In the genomic region with DNA sequence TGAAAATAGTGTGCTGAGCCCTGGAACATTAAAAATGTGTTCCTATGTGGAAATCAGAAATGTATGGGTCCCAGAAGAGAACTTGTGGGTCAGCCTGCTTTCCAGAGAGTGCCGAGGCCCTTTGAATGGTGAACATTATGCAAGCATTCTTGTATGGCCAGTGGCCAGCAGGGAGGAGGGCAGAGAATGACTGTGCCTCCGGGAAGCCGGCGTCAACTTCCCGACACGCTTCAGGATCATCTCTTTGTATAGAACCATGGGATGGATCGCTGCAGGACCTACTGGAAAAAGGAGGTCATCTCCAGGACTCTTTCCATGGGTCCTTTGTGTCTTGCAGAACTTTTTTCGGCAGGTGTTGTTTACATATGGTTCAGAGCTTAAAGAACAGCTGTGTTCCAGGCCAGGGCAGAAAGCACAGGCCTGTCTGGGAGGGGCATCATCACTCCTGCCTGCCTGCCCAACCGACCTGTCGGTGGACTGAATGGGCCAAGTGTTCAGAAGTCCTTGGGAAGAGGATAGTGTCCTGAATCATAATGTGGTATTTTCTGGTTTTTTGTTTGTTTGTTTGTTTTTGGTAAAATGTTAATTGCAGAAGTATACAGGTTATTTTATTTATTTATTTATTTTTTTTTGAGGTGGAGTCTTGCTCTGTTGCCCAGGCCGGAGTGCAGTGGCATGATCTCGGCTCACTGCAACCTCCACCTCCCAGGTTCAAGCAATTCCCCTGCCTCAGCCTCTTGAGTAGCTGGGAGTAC, we compare ENCODE assay signal across 1 cellular context.
TF ChIP-seq lines count a peak whose summit lies in the region.

No MANE protein-coding gene starts in this region.

TF ChIP-seq in HepG2, 621 proteins besides CTCF, POLR2A, EP300 and RAD21 (continued from another document and continues in another):
- TF ChIP-seq, protein P1, sequence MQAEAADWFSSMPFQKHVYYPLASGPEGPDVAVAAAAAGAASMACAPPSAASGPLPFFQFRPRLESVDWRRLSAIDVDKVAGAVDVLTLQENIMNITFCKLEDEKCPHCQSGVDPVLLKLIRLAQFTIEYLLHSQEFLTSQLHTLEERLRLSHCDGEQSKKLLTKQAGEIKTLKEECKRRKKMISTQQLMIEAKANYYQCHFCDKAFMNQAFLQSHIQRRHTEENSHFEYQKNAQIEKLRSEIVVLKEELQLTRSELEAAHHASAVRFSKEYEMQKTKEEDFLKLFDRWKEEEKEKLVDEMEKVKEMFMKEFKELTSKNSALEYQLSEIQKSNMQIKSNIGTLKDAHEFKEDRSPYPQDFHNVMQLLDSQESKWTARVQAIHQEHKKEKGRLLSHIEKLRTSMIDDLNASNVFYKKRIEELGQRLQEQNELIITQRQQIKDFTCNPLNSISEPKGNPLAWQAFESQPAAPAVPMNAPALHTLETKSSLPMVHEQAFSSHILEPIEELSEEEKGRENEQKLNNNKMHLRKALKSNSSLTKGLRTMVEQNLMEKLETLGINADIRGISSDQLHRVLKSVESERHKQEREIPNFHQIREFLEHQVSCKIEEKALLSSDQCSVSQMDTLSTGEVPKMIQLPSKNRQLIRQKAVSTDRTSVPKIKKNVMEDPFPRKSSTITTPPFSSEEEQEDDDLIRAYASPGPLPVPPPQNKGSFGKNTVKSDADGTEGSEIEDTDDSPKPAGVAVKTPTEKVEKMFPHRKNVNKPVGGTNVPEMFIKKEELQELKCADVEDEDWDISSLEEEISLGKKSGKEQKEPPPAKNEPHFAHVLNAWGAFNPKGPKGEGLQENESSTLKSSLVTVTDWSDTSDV (CRISPR knock-in tag; IDR thresholded peaks at IDR 0.05), result 0 out of 2 replicates have a peak, but pooled peaks have one; percentile 29
- TF ChIP-seq, protein P2, sequence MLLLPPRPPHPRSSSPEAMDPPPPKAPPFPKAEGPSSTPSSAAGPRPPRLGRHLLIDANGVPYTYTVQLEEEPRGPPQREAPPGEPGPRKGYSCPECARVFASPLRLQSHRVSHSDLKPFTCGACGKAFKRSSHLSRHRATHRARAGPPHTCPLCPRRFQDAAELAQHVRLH (CRISPR knock-in tag; IDR thresholded peaks at IDR 0.05; ENCODE audit: borderline replicate concordance, low read depth), result no peak
- TF ChIP-seq KDM6A (CRISPR knock-in tag; IDR thresholded peaks at IDR 0.05; ENCODE audit: low read depth), result no peak; the same call in 1 of the 2 replicates
- no peak for TF ChIP-seq MBNL3 (CRISPR knock-in tag; conservative IDR thresholded peaks at IDR 0.05)
- TF ChIP-seq SOX13 (IDR thresholded peaks at IDR 0.05), result peak; percentile 37; the same call in 1 of the 2 replicates
- TF ChIP-seq SOX13 (CRISPR knock-in tag; conservative IDR thresholded peaks at IDR 0.05 in 1 of 2, IDR thresholded peaks at IDR 0.05 in 1 of 2), result peak in 1 of 2 experiments; percentile 91; a peak in 2 of 4 replicates
- TF ChIP-seq, protein P3, sequence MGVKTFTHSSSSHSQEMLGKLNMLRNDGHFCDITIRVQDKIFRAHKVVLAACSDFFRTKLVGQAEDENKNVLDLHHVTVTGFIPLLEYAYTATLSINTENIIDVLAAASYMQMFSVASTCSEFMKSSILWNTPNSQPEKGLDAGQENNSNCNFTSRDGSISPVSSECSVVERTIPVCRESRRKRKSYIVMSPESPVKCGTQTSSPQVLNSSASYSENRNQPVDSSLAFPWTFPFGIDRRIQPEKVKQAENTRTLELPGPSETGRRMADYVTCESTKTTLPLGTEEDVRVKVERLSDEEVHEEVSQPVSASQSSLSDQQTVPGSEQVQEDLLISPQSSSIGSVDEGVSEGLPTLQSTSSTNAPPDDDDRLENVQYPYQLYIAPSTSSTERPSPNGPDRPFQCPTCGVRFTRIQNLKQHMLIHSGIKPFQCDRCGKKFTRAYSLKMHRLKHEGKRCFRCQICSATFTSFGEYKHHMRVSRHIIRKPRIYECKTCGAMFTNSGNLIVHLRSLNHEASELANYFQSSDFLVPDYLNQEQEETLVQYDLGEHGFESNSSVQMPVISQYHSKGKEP (CRISPR knock-in tag; IDR thresholded peaks at IDR 0.05), result no peak
- TF ChIP-seq, protein P4, sequence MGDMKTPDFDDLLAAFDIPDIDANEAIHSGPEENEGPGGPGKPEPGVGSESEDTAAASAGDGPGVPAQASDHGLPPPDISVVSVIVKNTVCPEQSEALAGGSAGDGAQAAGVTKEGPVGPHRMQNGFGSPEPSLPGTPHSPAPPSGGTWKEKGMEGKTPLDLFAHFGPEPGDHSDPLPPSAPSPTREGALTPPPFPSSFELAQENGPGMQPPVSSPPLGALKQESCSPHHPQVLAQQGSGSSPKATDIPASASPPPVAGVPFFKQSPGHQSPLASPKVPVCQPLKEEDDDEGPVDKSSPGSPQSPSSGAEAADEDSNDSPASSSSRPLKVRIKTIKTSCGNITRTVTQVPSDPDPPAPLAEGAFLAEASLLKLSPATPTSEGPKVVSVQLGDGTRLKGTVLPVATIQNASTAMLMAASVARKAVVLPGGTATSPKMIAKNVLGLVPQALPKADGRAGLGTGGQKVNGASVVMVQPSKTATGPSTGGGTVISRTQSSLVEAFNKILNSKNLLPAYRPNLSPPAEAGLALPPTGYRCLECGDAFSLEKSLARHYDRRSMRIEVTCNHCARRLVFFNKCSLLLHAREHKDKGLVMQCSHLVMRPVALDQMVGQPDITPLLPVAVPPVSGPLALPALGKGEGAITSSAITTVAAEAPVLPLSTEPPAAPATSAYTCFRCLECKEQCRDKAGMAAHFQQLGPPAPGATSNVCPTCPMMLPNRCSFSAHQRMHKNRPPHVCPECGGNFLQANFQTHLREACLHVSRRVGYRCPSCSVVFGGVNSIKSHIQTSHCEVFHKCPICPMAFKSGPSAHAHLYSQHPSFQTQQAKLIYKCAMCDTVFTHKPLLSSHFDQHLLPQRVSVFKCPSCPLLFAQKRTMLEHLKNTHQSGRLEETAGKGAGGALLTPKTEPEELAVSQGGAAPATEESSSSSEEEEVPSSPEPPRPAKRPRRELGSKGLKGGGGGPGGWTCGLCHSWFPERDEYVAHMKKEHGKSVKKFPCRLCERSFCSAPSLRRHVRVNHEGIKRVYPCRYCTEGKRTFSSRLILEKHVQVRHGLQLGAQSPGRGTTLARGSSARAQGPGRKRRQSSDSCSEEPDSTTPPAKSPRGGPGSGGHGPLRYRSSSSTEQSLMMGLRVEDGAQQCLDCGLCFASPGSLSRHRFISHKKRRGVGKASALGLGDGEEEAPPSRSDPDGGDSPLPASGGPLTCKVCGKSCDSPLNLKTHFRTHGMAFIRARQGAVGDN (CRISPR knock-in tag; IDR thresholded peaks at IDR 0.05), result peak; percentile 59; the same call in 1 of the 2 replicates
- no peak for TF ChIP-seq KDM3A (CRISPR knock-in tag; IDR thresholded peaks at IDR 0.05; ENCODE audit: low read depth)
- no peak for TF ChIP-seq SMARCE1 (IDR thresholded peaks at IDR 0.05; ENCODE audit: borderline replicate concordance)
- 0 out of 2 replicates have a peak, but pooled peaks have one; percentile 2 for TF ChIP-seq STAG1 (CRISPR knock-in tag; IDR thresholded peaks at IDR 0.05)
- 0 out of 2 replicates have a peak, but pooled peaks have one; percentile 50 for TF ChIP-seq ZNF205 (CRISPR knock-in tag; IDR thresholded peaks at IDR 0.05)
- TF ChIP-seq DR1 (CRISPR knock-in tag; IDR thresholded peaks at IDR 0.05), result no peak
- TF ChIP-seq, protein P5, sequence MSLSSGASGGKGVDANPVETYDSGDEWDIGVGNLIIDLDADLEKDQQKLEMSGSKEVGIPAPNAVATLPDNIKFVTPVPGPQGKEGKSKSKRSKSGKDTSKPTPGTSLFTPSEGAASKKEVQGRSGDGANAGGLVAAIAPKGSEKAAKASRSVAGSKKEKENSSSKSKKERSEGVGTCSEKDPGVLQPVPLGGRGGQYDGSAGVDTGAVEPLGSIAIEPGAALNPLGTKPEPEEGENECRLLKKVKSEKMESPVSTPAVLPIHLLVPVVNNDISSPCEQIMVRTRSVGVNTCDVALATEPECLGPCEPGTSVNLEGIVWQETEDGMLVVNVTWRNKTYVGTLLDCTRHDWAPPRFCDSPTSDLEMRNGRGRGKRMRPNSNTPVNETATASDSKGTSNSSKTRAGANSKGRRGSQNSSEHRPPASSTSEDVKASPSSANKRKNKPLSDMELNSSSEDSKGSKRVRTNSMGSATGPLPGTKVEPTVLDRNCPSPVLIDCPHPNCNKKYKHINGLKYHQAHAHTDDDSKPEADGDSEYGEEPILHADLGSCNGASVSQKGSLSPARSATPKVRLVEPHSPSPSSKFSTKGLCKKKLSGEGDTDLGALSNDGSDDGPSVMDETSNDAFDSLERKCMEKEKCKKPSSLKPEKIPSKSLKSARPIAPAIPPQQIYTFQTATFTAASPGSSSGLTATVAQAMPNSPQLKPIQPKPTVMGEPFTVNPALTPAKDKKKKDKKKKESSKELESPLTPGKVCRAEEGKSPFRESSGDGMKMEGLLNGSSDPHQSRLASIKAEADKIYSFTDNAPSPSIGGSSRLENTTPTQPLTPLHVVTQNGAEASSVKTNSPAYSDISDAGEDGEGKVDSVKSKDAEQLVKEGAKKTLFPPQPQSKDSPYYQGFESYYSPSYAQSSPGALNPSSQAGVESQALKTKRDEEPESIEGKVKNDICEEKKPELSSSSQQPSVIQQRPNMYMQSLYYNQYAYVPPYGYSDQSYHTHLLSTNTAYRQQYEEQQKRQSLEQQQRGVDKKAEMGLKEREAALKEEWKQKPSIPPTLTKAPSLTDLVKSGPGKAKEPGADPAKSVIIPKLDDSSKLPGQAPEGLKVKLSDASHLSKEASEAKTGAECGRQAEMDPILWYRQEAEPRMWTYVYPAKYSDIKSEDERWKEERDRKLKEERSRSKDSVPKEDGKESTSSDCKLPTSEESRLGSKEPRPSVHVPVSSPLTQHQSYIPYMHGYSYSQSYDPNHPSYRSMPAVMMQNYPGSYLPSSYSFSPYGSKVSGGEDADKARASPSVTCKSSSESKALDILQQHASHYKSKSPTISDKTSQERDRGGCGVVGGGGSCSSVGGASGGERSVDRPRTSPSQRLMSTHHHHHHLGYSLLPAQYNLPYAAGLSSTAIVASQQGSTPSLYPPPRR (CRISPR knock-in tag; IDR thresholded peaks at IDR 0.05; ENCODE audit: borderline replicate concordance), result peak; percentile 56; the same call in 1 of the 2 replicates
- TF ChIP-seq HDAC1 (CRISPR knock-in tag; IDR thresholded peaks at IDR 0.05), result peak; percentile 40; the same call in 1 of the 2 replicates
- TF ChIP-seq ZNF543 (CRISPR knock-in tag; IDR thresholded peaks at IDR 0.05), result 0 out of 2 replicates have a peak, but pooled peaks have one; percentile 43
- TF ChIP-seq ATF7 (IDR thresholded peaks at IDR 0.05), result 0 out of 2 replicates have a peak, but pooled peaks have one; percentile 7
- 0 out of 2 replicates have a peak, but pooled peaks have one; percentile 23 for TF ChIP-seq ATF7 (CRISPR knock-in tag; IDR thresholded peaks at IDR 0.05)
- TF ChIP-seq, protein P6, sequence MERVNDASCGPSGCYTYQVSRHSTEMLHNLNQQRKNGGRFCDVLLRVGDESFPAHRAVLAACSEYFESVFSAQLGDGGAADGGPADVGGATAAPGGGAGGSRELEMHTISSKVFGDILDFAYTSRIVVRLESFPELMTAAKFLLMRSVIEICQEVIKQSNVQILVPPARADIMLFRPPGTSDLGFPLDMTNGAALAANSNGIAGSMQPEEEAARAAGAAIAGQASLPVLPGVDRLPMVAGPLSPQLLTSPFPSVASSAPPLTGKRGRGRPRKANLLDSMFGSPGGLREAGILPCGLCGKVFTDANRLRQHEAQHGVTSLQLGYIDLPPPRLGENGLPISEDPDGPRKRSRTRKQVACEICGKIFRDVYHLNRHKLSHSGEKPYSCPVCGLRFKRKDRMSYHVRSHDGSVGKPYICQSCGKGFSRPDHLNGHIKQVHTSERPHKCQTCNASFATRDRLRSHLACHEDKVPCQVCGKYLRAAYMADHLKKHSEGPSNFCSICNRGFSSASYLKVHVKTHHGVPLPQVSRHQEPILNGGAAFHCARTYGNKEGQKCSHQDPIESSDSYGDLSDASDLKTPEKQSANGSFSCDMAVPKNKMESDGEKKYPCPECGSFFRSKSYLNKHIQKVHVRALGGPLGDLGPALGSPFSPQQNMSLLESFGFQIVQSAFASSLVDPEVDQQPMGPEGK (CRISPR knock-in tag; IDR thresholded peaks at IDR 0.05), result peak; percentile 44
- no peak for TF ChIP-seq ZNF766 (CRISPR knock-in tag; IDR thresholded peaks at IDR 0.05; ENCODE audit: borderline replicate concordance)
- TF ChIP-seq HNF4A (CRISPR knock-in tag; IDR thresholded peaks at IDR 0.05), result peak; percentile 64
- peak; percentile 45; the same call in 1 of the 2 replicates for TF ChIP-seq TARDBP (CRISPR knock-in tag; IDR thresholded peaks at IDR 0.05)
- TF ChIP-seq, protein P7, sequence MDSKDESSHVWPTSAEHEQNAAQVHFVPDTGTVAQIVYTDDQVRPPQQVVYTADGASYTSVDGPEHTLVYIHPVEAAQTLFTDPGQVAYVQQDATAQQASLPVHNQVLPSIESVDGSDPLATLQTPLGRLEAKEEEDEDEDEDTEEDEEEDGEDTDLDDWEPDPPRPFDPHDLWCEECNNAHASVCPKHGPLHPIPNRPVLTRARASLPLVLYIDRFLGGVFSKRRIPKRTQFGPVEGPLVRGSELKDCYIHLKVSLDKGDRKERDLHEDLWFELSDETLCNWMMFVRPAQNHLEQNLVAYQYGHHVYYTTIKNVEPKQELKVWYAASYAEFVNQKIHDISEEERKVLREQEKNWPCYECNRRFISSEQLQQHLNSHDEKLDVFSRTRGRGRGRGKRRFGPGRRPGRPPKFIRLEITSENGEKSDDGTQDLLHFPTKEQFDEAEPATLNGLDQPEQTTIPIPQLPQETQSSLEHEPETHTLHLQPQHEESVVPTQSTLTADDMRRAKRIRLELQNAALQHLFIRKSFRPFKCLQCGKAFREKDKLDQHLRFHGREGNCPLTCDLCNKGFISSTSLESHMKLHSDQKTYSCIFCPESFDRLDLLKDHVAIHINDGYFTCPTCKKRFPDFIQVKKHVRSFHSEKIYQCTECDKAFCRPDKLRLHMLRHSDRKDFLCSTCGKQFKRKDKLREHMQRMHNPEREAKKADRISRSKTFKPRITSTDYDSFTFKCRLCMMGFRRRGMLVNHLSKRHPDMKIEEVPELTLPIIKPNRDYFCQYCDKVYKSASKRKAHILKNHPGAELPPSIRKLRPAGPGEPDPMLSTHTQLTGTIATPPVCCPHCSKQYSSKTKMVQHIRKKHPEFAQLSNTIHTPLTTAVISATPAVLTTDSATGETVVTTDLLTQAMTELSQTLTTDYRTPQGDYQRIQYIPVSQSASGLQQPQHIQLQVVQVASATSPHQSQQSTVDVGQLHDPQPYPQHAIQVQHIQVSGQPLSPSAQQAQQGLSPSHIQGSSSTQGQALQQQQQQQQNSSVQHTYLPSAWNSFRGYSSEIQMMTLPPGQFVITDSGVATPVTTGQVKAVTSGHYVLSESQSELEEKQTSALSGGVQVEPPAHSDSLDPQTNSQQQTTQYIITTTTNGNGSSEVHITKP (CRISPR knock-in tag; IDR thresholded peaks at IDR 0.05; ENCODE audit: low read depth), result peak; percentile 59; the same call in 1 of the 2 replicates
- TF ChIP-seq SYNCRIP (IDR thresholded peaks at IDR 0.05; ENCODE audit: insufficient read depth, low read depth, low read length), result no peak
- TF ChIP-seq, protein P8, sequence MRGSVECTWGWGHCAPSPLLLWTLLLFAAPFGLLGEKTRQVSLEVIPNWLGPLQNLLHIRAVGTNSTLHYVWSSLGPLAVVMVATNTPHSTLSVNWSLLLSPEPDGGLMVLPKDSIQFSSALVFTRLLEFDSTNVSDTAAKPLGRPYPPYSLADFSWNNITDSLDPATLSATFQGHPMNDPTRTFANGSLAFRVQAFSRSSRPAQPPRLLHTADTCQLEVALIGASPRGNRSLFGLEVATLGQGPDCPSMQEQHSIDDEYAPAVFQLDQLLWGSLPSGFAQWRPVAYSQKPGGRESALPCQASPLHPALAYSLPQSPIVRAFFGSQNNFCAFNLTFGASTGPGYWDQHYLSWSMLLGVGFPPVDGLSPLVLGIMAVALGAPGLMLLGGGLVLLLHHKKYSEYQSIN (CRISPR knock-in tag; IDR thresholded peaks at IDR 0.05; ENCODE audit: borderline replicate concordance), result no peak
- TF ChIP-seq ZNF326 (CRISPR knock-in tag; IDR thresholded peaks at IDR 0.05; ENCODE audit: borderline replicate concordance), result no peak
- peak; percentile 36 for TF ChIP-seq ASH2L (IDR thresholded peaks at IDR 0.05; ENCODE audit: insufficient read length, low read depth, low read length)
